ENCODE assay signal across 1 cellular context in genomic region chr1:148791490-148792161, GRCh38. TPM values are rescaled to one million over a fixed set of nuclear protein-coding genes. Genes with fewer than 3 reads are reported as not detected.
"Had no signal": no experiment of that assay in that cellular context is flagged by ENCODE, and none has a peak within 500 bp of the region (broad histone marks: within the 10 kb centered on the region; RNA-seq: fewer than 3 reads in every experiment).

No MANE protein-coding gene starts in this region.

RNA-seq across cellular contexts. Expression of gene NUDT4B, which starts 43.1 kb away (rescaled TPM):
- total RNA-seq: T-helper 17 cell had no signal
